1 cellular context compared by ENCODE assay signal in the genomic region with DNA sequence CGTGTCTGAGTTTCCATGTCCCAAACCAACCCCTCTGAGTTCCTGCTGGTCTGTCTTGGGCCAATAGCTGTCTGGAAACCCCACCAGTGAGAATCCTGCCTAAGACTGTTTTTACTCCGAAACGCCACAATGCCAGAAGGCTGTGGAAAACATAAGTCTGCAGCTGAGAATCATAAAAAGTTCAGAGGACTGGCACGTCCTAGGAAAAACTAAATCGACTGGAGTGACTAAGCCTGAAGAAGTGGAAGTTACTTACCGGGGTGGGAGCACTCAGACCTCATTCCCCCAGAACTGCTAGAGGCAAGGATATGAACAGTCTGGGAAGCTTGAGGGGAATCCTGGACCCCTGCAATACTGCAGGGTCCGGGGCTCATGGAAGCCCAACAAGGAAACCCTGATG.
TF ChIP-seq lines count a peak whose summit lies in the region.

No MANE protein-coding gene starts in this region.

TF ChIP-seq in IMR-90, 13 proteins besides CTCF, POLR2A, EP300 and RAD21 (continued from another document):
- TF ChIP-seq MAZ (IDR thresholded peaks at IDR 0.05; ENCODE audit: borderline replicate concordance, low read depth, low read length) (no peak), USF2 (IDR thresholded peaks at IDR 0.05; ENCODE audit: low read depth, low read length) (no peak), FOS (IDR thresholded peaks at IDR 0.05; ENCODE audit: low read depth, low read length) (no peak), BHLHE40 (IDR thresholded peaks at IDR 0.05; ENCODE audit: low read depth, low read length) (no peak), ELK1 (IDR thresholded peaks at IDR 0.05; ENCODE audit: borderline replicate concordance, low read depth, low read length) (no peak), RFX5 (IDR thresholded peaks at IDR 0.05; ENCODE audit: low read depth, low read length) (no peak), MXI1 (IDR thresholded peaks at IDR 0.05; ENCODE audit: borderline replicate concordance, low read depth, low read length) (no peak), RCOR1 (IDR thresholded peaks at IDR 0.05; ENCODE audit: insufficient replicate concordance, low read length) (no peak)
